In the genomic region with DNA sequence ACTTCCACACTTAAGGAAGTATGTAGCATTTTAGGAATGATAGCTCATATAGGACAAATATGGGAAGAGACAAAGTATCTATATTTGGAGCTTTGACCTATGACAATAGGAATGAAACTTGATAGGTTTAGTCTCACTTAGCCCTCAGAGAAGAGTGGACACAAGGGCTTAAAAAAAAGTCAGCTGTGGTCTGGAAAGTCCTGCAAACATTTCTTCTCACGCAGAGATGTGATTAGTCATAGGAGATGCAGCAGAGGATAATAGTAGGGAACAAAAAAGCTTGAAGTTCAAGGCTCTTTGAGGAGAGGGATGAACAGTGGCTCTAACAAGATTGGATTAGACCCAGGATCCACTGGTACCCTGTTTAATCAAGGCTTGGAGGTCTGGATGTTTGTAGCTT, we compare ENCODE assay signal across 13 cellular contexts. TPM values are rescaled to one million over a fixed set of nuclear protein-coding genes. Genes with fewer than 3 reads are reported as not detected.
DNase-seq lines count a peak whose midpoint lies in the region; ATAC-seq, FAIRE-seq and TF ChIP-seq lines count a peak whose summit lies in the region.
"Had no signal": no experiment of that assay in that cellular context is flagged by ENCODE, and none has a peak within 500 bp of the region (broad histone marks: within the 10 kb centered on the region; RNA-seq: fewer than 3 reads in every experiment).

No MANE protein-coding gene starts in this region.

- no peaks in the 10 kb centered on the region for H3F3A ChIP-seq in PC-3 (ENCODE audit: low read length, unreplicated experiment)

- no peak overlapping the region for H2AFZ ChIP-seq in PC-3 (ENCODE audit: low read length)

- H3K9me3 ChIP-seq in PC-3 (ENCODE audit: low read length) (no peaks in the 10 kb centered on the region), uterus (no peaks in the 10 kb centered on the region)
- H3K9me3 ChIP-seq: thoracic aorta had no signal

- POLR2A ChIA-PET in PC-3 (lab: Charles Lee; ENCODE audit: unreplicated experiment) = interaction anchor here (0.5 kb wide), 1 partner anchor 62 kb away, joined by 3 read pairs; no protein-coding TSS in a partner anchor

- no peaks in the 10 kb centered on the region for H3K9me2 ChIP-seq in PC-3 (replicated peaks; ENCODE audit: low read length)

- H3K36me3 ChIP-seq in PC-3 (ENCODE audit: low read depth, low read length) (no peaks in the 10 kb centered on the region), uterus (no peaks in the 10 kb centered on the region)
- H3K36me3 ChIP-seq: thoracic aorta had no signal

- no peak for TF ChIP-seq POLR2A in uterus (IDR thresholded peaks at IDR 0.05)

- peaks cover 6% of the 10 kb centered on the region; the same call in 1 of the 2 replicates for H3K4me1 ChIP-seq in PC-3 (ENCODE audit: insufficient read depth, low read length)
- no peaks in the 10 kb centered on the region for H3K4me1 ChIP-seq in uterus

- H3K27ac ChIP-seq in PC-3 (ENCODE audit: low read length) (peak overlapping the region; percentile 45), uterus (no peak overlapping the region)
- H3K27ac ChIP-seq: thoracic aorta had no signal

- TF ChIP-seq CTCF in PC-3 (conservative IDR thresholded peaks at IDR 0.05; ENCODE audit: low read depth, low read length) (no peak), epithelial cell of esophagus (IDR thresholded peaks at IDR 0.05; ENCODE audit: insufficient read depth, low read depth, low read length, missing control alignments) (no peak), uterus (IDR thresholded peaks at IDR 0.05) (no peak)

- H4K20me1 ChIP-seq in PC-3 (ENCODE audit: low read length) = no peaks in the 10 kb centered on the region

- no peaks in the 10 kb centered on the region for H3K79me2 ChIP-seq in PC-3 (ENCODE audit: low read length)

- no peak overlapping the region for H3K9ac ChIP-seq in PC-3 (ENCODE audit: low read length)

- CTCF ChIA-PET in PC-3 (lab: Charles Lee) = no interaction called here

- H3K27me3 ChIP-seq in PC-3 (ENCODE audit: low read length) (peaks cover 4% of the 10 kb centered on the region; the same call in 1 of the 2 replicates), uterus (peaks cover 0 to 12% of the 10 kb centered on the region in 2 donors)

- peak overlapping the region; percentile 28 for H3K4me2 ChIP-seq in PC-3 (ENCODE audit: low read length)

- no peak for FAIRE-seq in urothelium cell line (lab: Jason Lieb, UNC)

- peak; percentile 34 to 60 for DNase-seq in NOMO-1 (lab: John Stamatoyannopoulos, UW; ENCODE audit: unreplicated experiment in 2 of 2)
- no peak for DNase-seq in NOMO-1 treated with dmso at 0.1 percent for 144 hours (lab: John Stamatoyannopoulos, UW; ENCODE audit: unreplicated experiment)
- DNase-seq in PC-3 = peak; percentile 81
- peak; percentile 24 for DNase-seq in epithelial cell of esophagus (ENCODE audit: low read depth)
- DNase-seq in urothelium cell line (ENCODE audit: low spot score) = peak; percentile 57
- DNase-seq in uterus = no peak
- DNase-seq in NAMALWA (ENCODE audit: low spot score) = no peak
- DNase-seq in DMS153 (lab: John Stamatoyannopoulos, UW) = no peak
- DNase-seq: AML-193; effector memory CD4-positive, alpha-beta T cell; NCI-H187; posterior cingulate gyrus had no signal

- intact Hi-C loops in PC-3 (cut with micrococcal nuclease) (no loop called here), uterus (cut with DNase I; ENCODE audit: low total_unique reads) (no loop called here)

- H3K4me3 ChIP-seq in PC-3 (ENCODE audit: low read length) = no peak overlapping the region
- no peak overlapping the region for H3K4me3 ChIP-seq in epithelial cell of esophagus (ENCODE audit: low read length)
- no peak overlapping the region for H3K4me3 ChIP-seq in uterus
- H3K4me3 ChIP-seq: thoracic aorta had no signal

- BruUV-seq in PC-3 (replicated peaks; lab: Mats Ljungman, UMichigan) = no TSS peak

- ATAC-seq in PC-3 = peak; percentile 77

RNA-seq across cellular contexts. Expression of gene RNF220, which starts 14.8 kb away (rescaled TPM):
- 66.6 and 100 TPM in 2 replicates for total RNA-seq in PC-3 (2014; rRNA removed)
- total RNA-seq in uterus = 10 to 100 TPM; 22.0 to 94.3 (median 49.4) TPM

RNA-seq across cellular contexts. Expression of gene ERI3, which starts 35.2 kb away (rescaled TPM):
- total RNA-seq in PC-3 (2014; rRNA removed) (138 and 165 TPM in 2 replicates), uterus (10 to 100 TPM in 3 of 4 donors, 1 to 10 TPM in 1; 9.5 to 58.2 (median 45.6) TPM)

Comparison
In these comparisons a context has a peak if more than half of its experiments do, and no peak if none do; other contexts are left out.
1. DNase-seq: peak in NOMO-1 (2 of 2), PC-3 (single experiment), epithelial cell of esophagus (single experiment) and urothelium cell line (single experiment); none in NOMO-1 treated with dmso at 0.1 percent for 144 hours (single experiment), uterus (0 of 2), NAMALWA (single experiment) and DMS153 (single experiment).